Comparison of ENCODE assay signal across 17 cellular contexts in genomic region chr16:70659953-70660671, GRCh38. TPM values are rescaled to one million over a fixed set of nuclear protein-coding genes. Genes with fewer than 3 reads are reported as not detected.
DNase-seq lines count a peak whose midpoint lies in the region; ATAC-seq, FAIRE-seq and TF ChIP-seq lines count a peak whose summit lies in the region.
"Had no signal": no experiment of that assay in that cellular context is flagged by ENCODE, and none has a peak within 500 bp of the region (broad histone marks: within the 10 kb centered on the region; RNA-seq: fewer than 3 reads in every experiment).

No MANE protein-coding gene starts in this region.

- H4K20me1 ChIP-seq in K562 (replicated peaks; ENCODE audit: control insufficient read depth, insufficient read depth, low read length): no peaks in the 10 kb centered on the region

- no peaks in the 10 kb centered on the region for H3K36me3 Mint-ChIP-seq in activated CD8-positive, alpha-beta T cell treated with anti-CD3 and anti-CD28 coated beads, Interleukin-2, amount 10 ng/mL, durations not matched to agents 7 days and 5 days (ENCODE audit: low read depth)
- H3K36me3 Mint-ChIP-seq in activated CD8-positive, alpha-beta T cell treated with anti-CD3 and anti-CD28 coated beads for 36 hours (ENCODE audit: low read depth): no peaks in the 10 kb centered on the region
- H3K36me3 Mint-ChIP-seq in stimulated activated naive B cell treated with anti-CD40 and anti-IgM and Interleukin-4, amounts not matched to agents 10 μg/mL and 1 μg/mL and 100 μg/mL, for 72 hours: no peaks in the 10 kb centered on the region

- H3K23ac ChIP-seq in mesendoderm (ENCODE audit: low read length): no peak overlapping the region

- no peaks in the 10 kb centered on the region for H3K9me3 Mint-ChIP-seq in activated CD8-positive, alpha-beta T cell treated with anti-CD3 and anti-CD28 coated beads, Interleukin-2, amount 10 ng/mL, durations not matched to agents 7 days and 5 days (ENCODE audit: insufficient read depth)
- H3K9me3 Mint-ChIP-seq in activated CD8-positive, alpha-beta T cell treated with anti-CD3 and anti-CD28 coated beads for 36 hours: no peaks in the 10 kb centered on the region
- no peaks in the 10 kb centered on the region for H3K9me3 Mint-ChIP-seq in stimulated activated naive B cell treated with anti-CD40 and anti-IgM and Interleukin-4, amounts not matched to agents 10 μg/mL and 1 μg/mL and 100 μg/mL, for 72 hours
- H3K9me3 Mint-ChIP-seq: H9 had no signal

- no TSS peak for BruUV-seq in K562 (replicated peaks; lab: Mats Ljungman, UMichigan)

- POLR2A ChIA-PET in activated CD8-positive, alpha-beta T cell treated with anti-CD3 and anti-CD28 coated beads, Interleukin-2, amount 10 ng/mL, durations not matched to agents 7 days and 5 days (lab: Charles Lee): no interaction called here
- POLR2A ChIA-PET in activated CD8-positive, alpha-beta T cell treated with anti-CD3 and anti-CD28 coated beads for 36 hours (lab: Charles Lee): no interaction called here
- POLR2A ChIA-PET in K562 (lab: Yijun Ruan, JAX): interaction anchor here (0.6 to 1.1 kb wide), 3 partner anchors 9 to 34 kb away, joined by 3 read pairs; no protein-coding TSS in a partner anchor

- peaks cover 7% of the 10 kb centered on the region for H3K4me1 Mint-ChIP-seq in activated CD8-positive, alpha-beta T cell treated with anti-CD3 and anti-CD28 coated beads, Interleukin-2, amount 10 ng/mL, durations not matched to agents 7 days and 5 days (ENCODE audit: low read depth)
- H3K4me1 Mint-ChIP-seq in activated CD8-positive, alpha-beta T cell treated with anti-CD3 and anti-CD28 coated beads for 36 hours (ENCODE audit: low read depth): no peaks in the 10 kb centered on the region
- no peaks in the 10 kb centered on the region for H3K4me1 Mint-ChIP-seq in stimulated activated naive B cell treated with anti-CD40 and anti-IgM and Interleukin-4, amounts not matched to agents 10 μg/mL and 1 μg/mL and 100 μg/mL, for 72 hours
- H3K4me1 Mint-ChIP-seq: B cell had no signal

- no peak overlapping the region for H3K4me3 Mint-ChIP-seq in activated CD8-positive, alpha-beta T cell treated with anti-CD3 and anti-CD28 coated beads, Interleukin-2, amount 10 ng/mL, durations not matched to agents 7 days and 5 days
- H3K4me3 Mint-ChIP-seq in activated CD8-positive, alpha-beta T cell treated with anti-CD3 and anti-CD28 coated beads for 36 hours: no peak overlapping the region
- no peak overlapping the region for H3K4me3 Mint-ChIP-seq in stimulated activated naive B cell treated with anti-CD40 and anti-IgM and Interleukin-4, amounts not matched to agents 10 μg/mL and 1 μg/mL and 100 μg/mL, for 72 hours
- H3K4me3 Mint-ChIP-seq: B cell, H9 had no signal

- H3K4ac ChIP-seq in mesendoderm (ENCODE audit: low read depth, low read length): no peak overlapping the region

- no peak overlapping the region for H3K56ac ChIP-seq in mesendoderm (ENCODE audit: low read length)

- H3K4me1 ChIP-seq in K562 (replicated peaks in 1 of 2; ENCODE audit: control insufficient read depth in 2 of 2, insufficient read depth in 2 of 2, low read length in 2 of 2) (peaks cover 0 to 43% of the 10 kb centered on the region in 2 experiments; a peak in 2 of 5 replicates), mesendoderm (ENCODE audit: control insufficient read depth, low read depth, low read length) (peaks cover 2% of the 10 kb centered on the region)

- CTCF ChIA-PET in activated CD8-positive, alpha-beta T cell treated with anti-CD3 and anti-CD28 coated beads, Interleukin-2, amount 10 ng/mL, durations not matched to agents 7 days and 5 days (lab: Charles Lee): interaction anchor here (0.9 to 1.7 kb wide), 3 partner anchors 78 to 112 kb away, joined by 3 to 5 read pairs (median 3); no protein-coding TSS in a partner anchor
- CTCF ChIA-PET in activated CD8-positive, alpha-beta T cell treated with anti-CD3 and anti-CD28 coated beads for 36 hours (lab: Charles Lee): interaction anchor here (1.6 kb wide), 1 partner anchor 111 kb away, joined by 5 read pairs; no protein-coding TSS in a partner anchor
- CTCF ChIA-PET in K562 (lab: Yijun Ruan, JAX; ENCODE audit: low intra/inter-chr PET ratio): no interaction called here

- H3K27ac Mint-ChIP-seq in activated CD8-positive, alpha-beta T cell treated with anti-CD3 and anti-CD28 coated beads, Interleukin-2, amount 10 ng/mL, durations not matched to agents 7 days and 5 days: peak overlapping the region; percentile 77
- H3K27ac Mint-ChIP-seq in activated CD8-positive, alpha-beta T cell treated with anti-CD3 and anti-CD28 coated beads for 36 hours: no peak overlapping the region
- peak overlapping the region; percentile 81 for H3K27ac Mint-ChIP-seq in stimulated activated naive B cell treated with anti-CD40 and anti-IgM and Interleukin-4, amounts not matched to agents 10 μg/mL and 1 μg/mL and 100 μg/mL, for 72 hours
- H3K27ac Mint-ChIP-seq: B cell, H9 had no signal

- no peak overlapping the region for H3K27ac ChIP-seq in K562 (ENCODE audit: extremely low read depth, low read depth, low read length)
- no peak overlapping the region for H3K27ac ChIP-seq in mesendoderm (ENCODE audit: low read depth, low read length)
- H3K27ac ChIP-seq: 22Rv1 had no signal

- H2BK15ac ChIP-seq in mesendoderm (replicated peaks; ENCODE audit: low read depth): no peak overlapping the region

- H3K4me3 ChIP-seq in K562 (no peak overlapping the region), mesendoderm (ENCODE audit: low read length) (no peak overlapping the region)

- H2AK5ac ChIP-seq in mesendoderm (ENCODE audit: low read length): no peak overlapping the region

- H3K9me1 ChIP-seq in K562 (ENCODE audit: control insufficient read depth, insufficient read depth, low read length): no peaks in the 10 kb centered on the region

- H3K27me3 ChIP-seq in K562 (ENCODE audit: control insufficient read depth in 2 of 2, insufficient read depth in 2 of 2, low read length in 2 of 2) (no peaks in the 10 kb centered on the region), mesendoderm (ENCODE audit: insufficient read depth, low read length, poor library complexity) (no peaks in the 10 kb centered on the region)

- no peak for TF ChIP-seq RAD21 in K562 (CRISPR knock-in tag; conservative IDR thresholded peaks at IDR 0.05 in 1 of 2, IDR thresholded peaks at IDR 0.05 in 1 of 2)

- no peak overlapping the region for H3K18ac ChIP-seq in mesendoderm (ENCODE audit: low read length)

- H2BK120ac ChIP-seq in mesendoderm (ENCODE audit: low read depth, low read length): no peak overlapping the region

- H2BK5ac ChIP-seq in mesendoderm (ENCODE audit: low read length): no peak overlapping the region

- no peaks in the 10 kb centered on the region for H3K9me3 ChIP-seq in K562 (replicated peaks; ENCODE audit: control insufficient read depth, insufficient read depth, low read depth, low read length)

- no peak for TF ChIP-seq POLR2A in K562 (conservative IDR thresholded peaks at IDR 0.05)

- no peaks in the 10 kb centered on the region for H3K79me1 ChIP-seq in mesendoderm (ENCODE audit: low read length)

- H3K27me3 Mint-ChIP-seq in activated CD8-positive, alpha-beta T cell treated with anti-CD3 and anti-CD28 coated beads, Interleukin-2, amount 10 ng/mL, durations not matched to agents 7 days and 5 days (ENCODE audit: low read depth): peaks cover 2% of the 10 kb centered on the region
- H3K27me3 Mint-ChIP-seq in activated CD8-positive, alpha-beta T cell treated with anti-CD3 and anti-CD28 coated beads for 36 hours: no peaks in the 10 kb centered on the region
- H3K27me3 Mint-ChIP-seq in stimulated activated naive B cell treated with anti-CD40 and anti-IgM and Interleukin-4, amounts not matched to agents 10 μg/mL and 1 μg/mL and 100 μg/mL, for 72 hours: peaks cover 3 to 4% of the 10 kb centered on the region in 2 donors
- H3K27me3 Mint-ChIP-seq: B cell had no signal

- intact Hi-C loops in activated CD8-positive, alpha-beta T cell treated with anti-CD3 and anti-CD28 coated beads for 36 hours (cut with micrococcal nuclease): no loop called here
- intact Hi-C loops in K562 (cut with micrococcal nuclease): loop anchor here (10.0 kb wide), 1 partner anchor 135 kb away; the partner anchor contains the start of genes COG4 and SF3B3

- no peak overlapping the region for H4K8ac ChIP-seq in mesendoderm (ENCODE audit: low read depth, low read length)

- in situ Hi-C loops in K562 (cut with MboI): no loop called here

- H3K36me3 ChIP-seq in K562 (ENCODE audit: control insufficient read depth, insufficient read depth, low read length): peaks cover 21% of the 10 kb centered on the region; the same call in 1 of the 3 replicates
- no peaks in the 10 kb centered on the region for H3K36me3 ChIP-seq in mesendoderm (ENCODE audit: control insufficient read depth, insufficient read depth, low read length)

- H3K9ac ChIP-seq in K562 (ENCODE audit: insufficient read depth in 1 of 2, low read depth in 2 of 2, low read length in 2 of 2) (no peak overlapping the region), mesendoderm (ENCODE audit: low read length) (no peak overlapping the region)

- FAIRE-seq in K562 (lab: Jason Lieb, UNC): no peak

- H3K79me2 ChIP-seq in K562 (ENCODE audit: control insufficient read depth, insufficient read depth, low read length) (no peaks in the 10 kb centered on the region), mesendoderm (ENCODE audit: control insufficient read depth, insufficient read depth, low read length) (no peaks in the 10 kb centered on the region)

- no peak for TF ChIP-seq EP300 in K562 (IDR thresholded peaks at IDR 0.05; ENCODE audit: low read length)

- ATAC-seq in activated CD8-positive, alpha-beta T cell treated with anti-CD3 and anti-CD28 coated beads, Interleukin-2, amount 10 ng/mL, durations not matched to agents 7 days and 5 days: no peak
- ATAC-seq in activated CD8-positive, alpha-beta T cell treated with anti-CD3 and anti-CD28 coated beads for 36 hours: no peak
- ATAC-seq in K562: no peak
- no peak for ATAC-seq in stimulated activated naive B cell treated with anti-CD40 and anti-IgM and Interleukin-4, amounts not matched to agents 10 μg/mL and 1 μg/mL and 100 μg/mL, for 72 hours (replicated peaks)

- no peak for TF ChIP-seq CTCF in activated CD8-positive, alpha-beta T cell treated with anti-CD3 and anti-CD28 coated beads for 36 hours (IDR thresholded peaks at IDR 0.05)
- no peak for TF ChIP-seq CTCF in K562 (IDR thresholded peaks at IDR 0.05 in 2 of 3, conservative IDR thresholded peaks at IDR 0.05 in 1 of 3; ENCODE audit: insufficient read depth in 2 of 3, low read depth in 1 of 3, low read length in 3 of 3)

- no peak overlapping the region for H3K4me2 ChIP-seq in K562 (ENCODE audit: insufficient read depth, low read length)
- H3K4me2 ChIP-seq in mesendoderm (ENCODE audit: low read length): no peak overlapping the region

- WGBS in K562 (ENCODE audit: insufficient coverage, low coverage, missing lambda C conversion rate): 75% methylated on average over 12 of the region's 16 CpGs
- no CpG with 5 or more reads among the region's 16 CpGs for WGBS in mesendoderm (ENCODE audit: extremely low coverage, insufficient coverage, low lambda C conversion rate)

- DNase-seq in activated CD8-positive, alpha-beta T cell treated with anti-CD3 and anti-CD28 coated beads, Interleukin-2, amount 10 ng/mL, durations not matched to agents 7 days and 5 days: no peak
- no peak for DNase-seq in activated CD8-positive, alpha-beta T cell treated with anti-CD3 and anti-CD28 coated beads for 36 hours
- DNase-seq in K562 (ENCODE audit: extremely low read depth in 1 of 4, low spot score in 3 of 4): no peak
- DNase-seq in mesenteric fat pad (ENCODE audit: low spot score): peak; percentile 84
- no peak for DNase-seq in stimulated activated naive B cell treated with anti-CD40 and anti-IgM and Interleukin-4, amounts not matched to agents 10 μg/mL and 1 μg/mL and 100 μg/mL, for 72 hours
- no peak for DNase-seq in mesendoderm
- DNase-seq in activated T-cell treated with anti-CD3 and anti-CD28 coated beads, Interleukin-2, amount 50 U/mL, for 1 hour: no peak
- no peak for DNase-seq in HT-29 (ENCODE audit: low spot score)
- DNase-seq: DMS79 treated with DMSO at 0.1 percent for 48 hours, KBM-7, NCI-H1417, NCI-H1930, OCI-M1, SHP77 treated with DMSO at 0.1 percent for 48 hours had no signal

- no peak overlapping the region for H4K5ac ChIP-seq in mesendoderm (ENCODE audit: low read length)

- no peak overlapping the region for H2AFZ ChIP-seq in K562 (ENCODE audit: low read depth, low read length)

RNA-seq across cellular contexts. Expression of gene IL34, which starts 13.8 kb away (rescaled TPM):
- total RNA-seq in activated CD8-positive, alpha-beta T cell treated with anti-CD3 and anti-CD28 coated beads, Interleukin-2, amount 10 ng/mL, durations not matched to agents 7 days and 5 days: under 1 TPM; 0.13 to 0.42 TPM
- total RNA-seq in activated CD8-positive, alpha-beta T cell treated with anti-CD3 and anti-CD28 coated beads for 36 hours: not detected
- 0.44 TPM in 1 of 2 replicates, not detected in the other for total RNA-seq in K562 (2011; cell fraction: chromatin; rRNA removed; ENCODE audit: low replicate concordance)
- total RNA-seq in K562 (2011; cell fraction: nucleolus; rRNA removed): not detected in 2 replicates
- not detected in 2 replicates for total RNA-seq in K562 (2011; cell fraction: nucleoplasm; rRNA removed)
- 0.20 TPM in 1 of 2 replicates, not detected in the other for total RNA-seq in K562 (2014; rRNA removed)
- total RNA-seq in K562 (2014; rRNA removed; fragmentation: Illumina TruSeq; extraction: Trizol): not detected in 2 replicates
- total RNA-seq in K562 (2015; rRNA removed; fragmentation: Illumina TruSeq; extraction: Trizol): 0.18 TPM in 1 of 2 replicates, not detected in the other
- 0.25 TPM in 1 of 2 replicates, not detected in the other for total RNA-seq in K562 (2021)
- 0.10 TPM in 1 of 2 replicates, not detected in the other for polyA plus RNA-seq in K562 (2011; rRNA removed)
- 0.16 and 0.49 TPM in 2 replicates for polyA plus RNA-seq in K562 (2011; cell fraction: cytosol; rRNA removed)
- 0.20 and 0.32 TPM in 2 replicates for polyA plus RNA-seq in K562 (2011; cell fraction: nucleus; rRNA removed)
- polyA plus RNA-seq in K562 (2012): 0.39 and 0.44 TPM in 2 replicates
- polyA plus RNA-seq in K562 (2014; fragmentation: Illumina TruSeq; extraction: Trizol): 0.58 TPM in 1 of 2 replicates, not detected in the other
- not detected for polyA plus RNA-seq in K562 (2014; fragmentation: Nextera tagmentation; extraction: Ambion mirVana)
- polyA plus RNA-seq in K562 (2014; rRNA removed): 0.07 and 0.18 TPM in 2 replicates
- not detected in 2 replicates for polyA minus RNA-seq in K562 (2011; rRNA and poly(A)+ RNA removed)
- not detected in 2 replicates for polyA minus RNA-seq in K562 (2011; cell fraction: cytosol; rRNA and poly(A)+ RNA removed)
- not detected in 2 replicates for polyA minus RNA-seq in K562 (2011; cell fraction: nucleus; rRNA and poly(A)+ RNA removed)
- total RNA-seq in mesenteric fat pad: 2.4 TPM
- polyA plus RNA-seq in mesendoderm (2013, experiment 1 of 2): 4.1 TPM
- polyA plus RNA-seq in mesendoderm (2013, experiment 2 of 2): 4.1 TPM
- 9.1 and 11.5 TPM in 2 replicates for total RNA-seq in HT-29 (2014; rRNA removed; shearing (Covaris generic))
- total RNA-seq: B cell had no signal

RNA-seq across cellular contexts. Expression of gene MTSS2, which starts 25.7 kb away (rescaled TPM):
- 1 to 10 TPM; 5.7 to 6.0 TPM for total RNA-seq in activated CD8-positive, alpha-beta T cell treated with anti-CD3 and anti-CD28 coated beads, Interleukin-2, amount 10 ng/mL, durations not matched to agents 7 days and 5 days
- total RNA-seq in activated CD8-positive, alpha-beta T cell treated with anti-CD3 and anti-CD28 coated beads for 36 hours: 1 to 10 TPM; 4.4 to 4.6 TPM
- total RNA-seq in K562 (2011; cell fraction: chromatin; rRNA removed; ENCODE audit: low replicate concordance): 15.0 and 50.2 TPM in 2 replicates
- 41.7 and 44.2 TPM in 2 replicates for total RNA-seq in K562 (2011; cell fraction: nucleolus; rRNA removed)
- 20.2 and 24.3 TPM in 2 replicates for total RNA-seq in K562 (2011; cell fraction: nucleoplasm; rRNA removed)
- 15.4 and 22.4 TPM in 2 replicates for total RNA-seq in K562 (2014; rRNA removed)
- 4.8 and 9.1 TPM in 2 replicates for total RNA-seq in K562 (2014; rRNA removed; fragmentation: Illumina TruSeq; extraction: Trizol)
- 20.6 and 24.2 TPM in 2 replicates for total RNA-seq in K562 (2015; rRNA removed; fragmentation: Illumina TruSeq; extraction: Trizol)
- total RNA-seq in K562 (2021): 51.2 and 60.3 TPM in 2 replicates
- polyA plus RNA-seq in K562 (2011; rRNA removed): 16.9 and 21.5 TPM in 2 replicates
- 13.3 and 40.6 TPM in 2 replicates for polyA plus RNA-seq in K562 (2011; cell fraction: cytosol; rRNA removed)
- 40.9 and 91.6 TPM in 2 replicates for polyA plus RNA-seq in K562 (2011; cell fraction: nucleus; rRNA removed)
- polyA plus RNA-seq in K562 (2012): 55.8 and 57.7 TPM in 2 replicates
- polyA plus RNA-seq in K562 (2014; fragmentation: Illumina TruSeq; extraction: Trizol): 36.2 and 45.7 TPM in 2 replicates
- polyA plus RNA-seq in K562 (2014; fragmentation: Nextera tagmentation; extraction: Ambion mirVana): under 1 TPM; 0.11 to 0.32 TPM
- polyA plus RNA-seq in K562 (2014; rRNA removed): 31.1 and 46.9 TPM in 2 replicates
- 6.7 and 12.5 TPM in 2 replicates for polyA minus RNA-seq in K562 (2011; rRNA and poly(A)+ RNA removed)
- 27.2 and 41.8 TPM in 2 replicates for polyA minus RNA-seq in K562 (2011; cell fraction: cytosol; rRNA and poly(A)+ RNA removed)
- 20.1 and 25.2 TPM in 2 replicates for polyA minus RNA-seq in K562 (2011; cell fraction: nucleus; rRNA and poly(A)+ RNA removed)
- total RNA-seq in mesenteric fat pad: 50.3 TPM
- polyA plus RNA-seq in mesendoderm (2013, experiment 1 of 2): 43.1 TPM
- 46.9 TPM for polyA plus RNA-seq in mesendoderm (2013, experiment 2 of 2)
- total RNA-seq in HT-29 (2014; rRNA removed; shearing (Covaris generic)): 23.0 and 38.1 TPM in 2 replicates
